Comparison of ENCODE assay signal across 23 cellular contexts in the genomic region with DNA sequence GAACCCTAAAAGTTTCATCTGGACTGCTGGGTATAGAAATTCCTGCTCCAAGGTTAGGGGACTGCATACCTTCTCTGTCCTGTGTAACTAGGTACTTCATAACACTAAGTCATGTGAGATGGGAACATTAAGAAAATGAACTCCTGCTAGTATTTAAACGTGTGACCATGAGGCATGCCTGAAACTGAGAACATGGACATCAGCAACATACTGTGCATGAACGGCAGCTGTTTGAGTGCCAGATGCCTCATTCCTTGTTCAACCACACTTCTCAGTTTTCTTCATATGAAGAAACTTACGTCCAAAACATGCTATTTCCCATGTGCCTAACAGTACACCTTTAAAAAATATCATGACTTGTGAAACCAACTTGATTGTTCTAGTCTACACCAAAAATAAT.
DNase-seq lines count a peak whose midpoint lies in the region; ATAC-seq and TF ChIP-seq lines count a peak whose summit lies in the region.
"Had no signal": no experiment of that assay in that cellular context is flagged by ENCODE, and none has a peak within 500 bp of the region (broad histone marks: within the 10 kb centered on the region; RNA-seq: fewer than 3 reads in every experiment).

No MANE protein-coding gene starts in this region.

- H3K27me3 Mint-ChIP-seq in T-helper 17 cell, result peaks cover 10% of the 10 kb centered on the region
- H3K27me3 Mint-ChIP-seq in nephron progenitor cell (ENCODE audit: low read depth, poor library complexity), result peaks cover 10% of the 10 kb centered on the region

- H3K27ac ChIP-seq in left lung, result no peak overlapping the region
- H3K27ac ChIP-seq: BLaER1 treated with 17β-estradiol and CSF1 and Interleukin-3, amounts not matched to agents 10 nM and 100 nM had no signal

- H3K27me3 ChIP-seq in left lung, result no peaks in the 10 kb centered on the region
- H3K27me3 ChIP-seq: BLaER1 treated with 17β-estradiol and CSF1 and Interleukin-3, amounts not matched to agents 10 nM and 100 nM had no signal

- no peak for TF ChIP-seq CTCF in GM10266 (IDR thresholded peaks at IDR 0.05; ENCODE audit: control insufficient read depth, insufficient read depth, low read depth, missing control alignments)
- no peak for TF ChIP-seq CTCF in nephron progenitor cell (IDR thresholded peaks at IDR 0.05)
- TF ChIP-seq CTCF in left lung (IDR thresholded peaks at IDR 0.05), result no peak

- no peaks in the 10 kb centered on the region for H3K36me3 ChIP-seq in left lung

- intact Hi-C loops in left lung (cut with DNase I), result loop anchor here in 1 of 2 donors (5.0 kb wide), 1 partner anchor 93 kb away; no protein-coding TSS in a partner anchor

- no peak overlapping the region for H3K4me3 ChIP-seq in skeletal muscle cell (ENCODE audit: low read depth, low read length)
- H3K4me3 ChIP-seq in left lung, result no peak overlapping the region
- H3K4me3 ChIP-seq: BLaER1 treated with 17β-estradiol and CSF1 and Interleukin-3, amounts not matched to agents 10 nM and 100 nM had no signal

- no peaks in the 10 kb centered on the region for H3K9me3 Mint-ChIP-seq in nephron progenitor cell
- H3K9me3 Mint-ChIP-seq: CD4-positive, alpha-beta T cell had no signal

- H3K4me1 Mint-ChIP-seq in T-helper 17 cell (peaks cover 24% of the 10 kb centered on the region), nephron progenitor cell (peaks cover 16% of the 10 kb centered on the region)

- ATAC-seq in T-helper 17 cell (no peak), GM21447 (IDR thresholded peaks at IDR 0.05; ENCODE audit: unreplicated experiment) (no peak), left lung (no peak)

- DNase-seq in GM10266 (ENCODE audit: extremely low spot score) (peak; percentile 15), T-helper 17 cell (no peak), fibroblast of peridontal ligament (ENCODE audit: extremely low read depth) (peak; percentile 21), skeletal muscle cell (ENCODE audit: low read depth) (peak; percentile 19), nephron progenitor cell (no peak), left lung (no peak)
- DNase-seq: AML-193; CD4-positive, alpha-beta T cell; HCEC 1CT; IMR-90; KG1; NCI-H1092; NCI-H1436; NCI-H187; NCI-H2081 treated with DMSO at 0.1 percent for 48 hours; NCI-H2171; NCI-H226; NCI-H510A; NCI-H69; RPMI8226; SHP77 had no signal

- H3K4me3 Mint-ChIP-seq in T-helper 17 cell (no peak overlapping the region), nephron progenitor cell (no peak overlapping the region)
- H3K4me3 Mint-ChIP-seq: CD4-positive, alpha-beta T cell had no signal

- peaks cover 4% of the 10 kb centered on the region for H3K36me3 Mint-ChIP-seq in T-helper 17 cell (ENCODE audit: low read depth)
- H3K36me3 Mint-ChIP-seq in nephron progenitor cell (ENCODE audit: low read depth), result peaks cover 26% of the 10 kb centered on the region

- H3K4me1 ChIP-seq in left lung, result peaks cover 12 to 30% of the 10 kb centered on the region in 2 donors

- H3K27ac Mint-ChIP-seq in T-helper 17 cell, result peak overlapping the region; percentile 85
- no peak overlapping the region for H3K27ac Mint-ChIP-seq in nephron progenitor cell
- H3K27ac Mint-ChIP-seq: CD4-positive, alpha-beta T cell had no signal

- H3K9me3 ChIP-seq in T-helper 17 cell (ENCODE audit: control insufficient read depth, low read length, poor library complexity, severe bottlenecking), result no peaks in the 10 kb centered on the region
- no peaks in the 10 kb centered on the region for H3K9me3 ChIP-seq in left lung
- H3K9me3 ChIP-seq: BLaER1 treated with 17β-estradiol and CSF1 and Interleukin-3, amounts not matched to agents 10 nM and 100 nM had no signal

Comparison
In these comparisons a context has a peak if more than half of its experiments do, and no peak if none do; other contexts are left out.
1. DNase-seq: peak in GM10266 (single experiment), fibroblast of peridontal ligament (single experiment) and skeletal muscle cell (single experiment); none in T-helper 17 cell (0 of 3), nephron progenitor cell (single experiment) and left lung (0 of 2).